1 cellular context compared by ENCODE assay signal in the genomic region with DNA sequence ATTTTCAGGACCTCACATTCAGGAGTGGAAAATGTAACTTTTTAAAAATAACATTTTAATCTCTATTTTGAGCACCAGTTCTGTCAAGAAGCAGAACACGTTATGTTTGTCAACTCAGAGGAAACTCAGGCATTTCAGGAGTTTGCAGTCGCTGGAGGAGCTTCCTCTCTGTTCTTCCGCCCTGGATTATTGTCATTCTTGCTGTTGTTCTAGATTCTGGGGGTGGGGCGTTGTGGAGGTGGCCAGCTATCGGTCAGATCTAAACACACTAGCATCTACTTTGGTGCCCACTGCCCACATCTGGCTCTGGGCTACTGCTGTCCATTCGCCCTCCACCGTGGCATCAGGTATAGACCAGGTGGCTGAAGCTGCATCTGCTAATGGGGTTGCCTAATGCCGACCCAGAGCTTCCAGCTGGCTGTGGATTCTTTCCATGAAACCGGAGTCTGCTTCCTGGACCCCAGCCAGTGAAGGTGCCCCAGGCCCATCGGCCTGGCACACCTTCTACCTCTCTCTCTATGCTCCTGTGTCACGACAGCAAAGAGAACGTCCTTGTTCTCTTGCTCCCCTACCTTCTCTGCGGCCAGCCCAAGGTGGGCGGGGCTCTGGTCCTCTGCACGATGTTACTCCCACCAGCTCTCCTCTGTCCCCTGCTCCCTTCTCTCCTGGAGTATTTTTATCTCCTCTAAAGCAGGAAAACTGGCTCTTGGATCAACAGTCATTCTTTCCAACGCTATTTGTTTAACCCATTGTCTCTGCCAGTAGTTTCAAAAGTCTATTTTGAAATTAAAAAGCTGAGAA.
TF ChIP-seq lines count a peak whose summit lies in the region.

No MANE protein-coding gene starts in this region.

TF ChIP-seq in GM12878, 131 proteins besides CTCF, POLR2A, EP300 and RAD21 (continued from another document):
- no peak for TF ChIP-seq BHLHE40 (IDR thresholded peaks at IDR 0.05; ENCODE audit: borderline replicate concordance in 1 of 2, low read depth in 2 of 2, low read length in 1 of 2)
- no peak for TF ChIP-seq PAX5 (IDR thresholded peaks at IDR 0.05; ENCODE audit: borderline replicate concordance, low read depth, low read length)
- no peak for TF ChIP-seq DPF2 (IDR thresholded peaks at IDR 0.05)
- no peak for TF ChIP-seq EED (IDR thresholded peaks at IDR 0.05; ENCODE audit: low read depth)
- no peak for TF ChIP-seq RELA (IDR thresholded peaks at IDR 0.05; ENCODE audit: borderline replicate concordance, partially characterized antibody)
- TF ChIP-seq CBX3 (IDR thresholded peaks at IDR 0.05; ENCODE audit: borderline replicate concordance, low read depth): no peak
- TF ChIP-seq, protein P1, sequence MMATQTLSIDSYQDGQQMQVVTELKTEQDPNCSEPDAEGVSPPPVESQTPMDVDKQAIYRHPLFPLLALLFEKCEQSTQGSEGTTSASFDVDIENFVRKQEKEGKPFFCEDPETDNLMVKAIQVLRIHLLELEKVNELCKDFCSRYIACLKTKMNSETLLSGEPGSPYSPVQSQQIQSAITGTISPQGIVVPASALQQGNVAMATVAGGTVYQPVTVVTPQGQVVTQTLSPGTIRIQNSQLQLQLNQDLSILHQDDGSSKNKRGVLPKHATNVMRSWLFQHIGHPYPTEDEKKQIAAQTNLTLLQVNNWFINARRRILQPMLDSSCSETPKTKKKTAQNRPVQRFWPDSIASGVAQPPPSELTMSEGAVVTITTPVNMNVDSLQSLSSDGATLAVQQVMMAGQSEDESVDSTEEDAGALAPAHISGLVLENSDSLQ (IDR thresholded peaks at IDR 0.05): no peak
- no peak for TF ChIP-seq NR2C2 (IDR thresholded peaks at IDR 0.05; ENCODE audit: borderline replicate concordance, control insufficient read depth, insufficient read length, low read depth)
- no peak for TF ChIP-seq NR2C1 (IDR thresholded peaks at IDR 0.05)
- TF ChIP-seq CEBPB (IDR thresholded peaks at IDR 0.05; ENCODE audit: borderline replicate concordance in 1 of 2, low read depth in 2 of 2, low read length in 2 of 2): no peak
- TF ChIP-seq CREB1 (IDR thresholded peaks at IDR 0.05; ENCODE audit: low read depth): no peak
TF ChIP-seq in GM12878: peak in this region for 0.
